ENCODE assay signal across 16 cellular contexts in the genomic region with DNA sequence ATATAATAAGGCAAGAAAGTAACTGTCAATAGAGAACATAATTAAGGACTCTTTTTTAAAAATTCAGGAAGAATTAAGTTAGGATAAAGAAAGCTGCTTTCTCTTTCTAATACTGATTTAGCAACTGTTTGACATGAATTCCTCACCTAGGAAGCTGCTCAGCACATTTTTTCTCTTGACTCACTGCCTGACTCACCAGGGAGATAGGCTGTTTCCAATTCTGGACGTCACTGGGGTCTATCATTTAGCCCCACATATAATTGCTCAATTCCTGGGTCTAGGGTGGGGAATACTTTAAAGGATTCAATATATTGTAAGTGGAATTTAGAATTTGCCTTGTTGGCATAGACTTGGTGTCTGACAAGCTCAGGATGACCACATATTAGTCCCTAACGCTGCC. TPM values are rescaled to one million over a fixed set of nuclear protein-coding genes. Genes with fewer than 3 reads are reported as not detected.
DNase-seq lines count a peak whose midpoint lies in the region; ATAC-seq and TF ChIP-seq lines count a peak whose summit lies in the region.
"Had no signal": no experiment of that assay in that cellular context is flagged by ENCODE, and none has a peak within 500 bp of the region (broad histone marks: within the 10 kb centered on the region; RNA-seq: fewer than 3 reads in every experiment).

No MANE protein-coding gene starts in this region.

- ATAC-seq in GM21390 (IDR thresholded peaks at IDR 0.05; ENCODE audit: unreplicated experiment), result no peak
- ATAC-seq: activated naive CD8-positive, alpha-beta T cell treated with anti-CD3 and anti-CD28 coated beads, Interleukin-2, amount 50 U/mL, for 24 hours; natural killer cell had no signal

- CTCF ChIA-PET in RWPE1 (lab: Yijun Ruan, JAX), result no interaction called here

- TF ChIP-seq CTCF in RWPE1 (conservative IDR thresholded peaks at IDR 0.05; ENCODE audit: low read depth), result no peak

- H3K27ac ChIP-seq in RWPE1, result no peak overlapping the region
- H3K27ac ChIP-seq: HL-60, upper lobe of left lung had no signal

- POLR2A ChIA-PET in RWPE1 (lab: Yijun Ruan, JAX; ENCODE audit: low non-redundant PET), result no interaction called here

- DNase-seq in ELR (ENCODE audit: low read depth) (peak; percentile 94), RWPE1 (ENCODE audit: low spot score) (peak; percentile 77), fibroblast of the conjunctiva (ENCODE audit: low read depth) (peak; percentile 80), renal cortical epithelial cell (ENCODE audit: low read depth) (peak; percentile 88), NCI-H510A treated with DMSO at 0.1 percent for 48 hours (lab: John Stamatoyannopoulos, UW) (no peak), NCI-H1105 treated with DMSO at 0.1 percent for 48 hours (lab: John Stamatoyannopoulos, UW) (no peak)
- no peak for DNase-seq in stimulated activated CD4-positive, alpha-beta T cell treated with anti-CD3 and anti-CD28 coated beads, Interleukin-4, amount 100 ng/mL, for 4 hours
- DNase-seq: activated CD4-positive, alpha-beta T cell treated with anti-CD3 and anti-CD28 coated beads, Interleukin-2, amount 50 U/mL, for 4 hours; activated naive CD8-positive, alpha-beta T cell treated with anti-CD3 and anti-CD28 coated beads, Interleukin-2, amount 50 U/mL, for 24 hours; foreskin melanocyte; natural killer cell; NCI-H2107; SIG-M5; upper lobe of left lung had no signal

RNA-seq across cellular contexts. Expression of a gene that starts 50.8 kb away (rescaled TPM):
- total RNA-seq in renal cortical epithelial cell, result 171 and 236 TPM in 2 replicates

Comparison
In these comparisons a context has a peak if more than half of its experiments do, and no peak if none do; other contexts are left out.
1. DNase-seq: peak in ELR (single experiment), RWPE1 (single experiment), fibroblast of the conjunctiva (single experiment) and renal cortical epithelial cell (single experiment); none in NCI-H510A treated with DMSO at 0.1 percent for 48 hours (single experiment), stimulated activated CD4-positive, alpha-beta T cell treated with anti-CD3 and anti-CD28 coated beads, Interleukin-4, amount 100 ng/mL, for 4 hours (0 of 2) and NCI-H1105 treated with DMSO at 0.1 percent for 48 hours (single experiment).